ENCODE assay signal across 16 cellular contexts in the genomic region with DNA sequence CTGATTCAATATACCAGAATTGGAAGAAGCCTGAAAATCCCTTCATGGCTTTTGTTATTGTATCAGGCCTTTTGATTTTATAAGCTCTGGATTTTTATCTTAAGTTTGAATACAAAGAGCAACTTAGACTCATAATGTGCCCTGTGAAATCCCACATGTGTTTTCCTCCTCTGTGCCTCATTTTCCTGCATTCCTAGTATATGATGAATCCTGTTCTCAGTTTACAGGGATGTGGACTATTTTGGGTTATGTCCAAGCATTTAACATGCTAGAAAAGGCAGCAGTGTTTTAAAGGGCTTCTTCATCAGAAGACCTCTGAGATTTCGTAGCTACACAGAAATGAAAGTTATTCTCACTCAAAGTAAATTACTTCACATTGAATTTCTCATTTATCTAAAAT.
DNase-seq lines count a peak whose midpoint lies in the region; ATAC-seq, FAIRE-seq and TF ChIP-seq lines count a peak whose summit lies in the region.
"Had no signal": no experiment of that assay in that cellular context is flagged by ENCODE, and none has a peak within 500 bp of the region (broad histone marks: within the 10 kb centered on the region; RNA-seq: fewer than 3 reads in every experiment).

No MANE protein-coding gene starts in this region.

- peak overlapping the region; percentile 35 for H3K4me2 ChIP-seq in hepatocyte

- H3K9me2 ChIP-seq in hepatocyte (replicated peaks; ENCODE audit: insufficient read depth) = no peaks in the 10 kb centered on the region

- peaks cover 29% of the 10 kb centered on the region for H3K4me1 Mint-ChIP-seq in brain
- H3K4me1 Mint-ChIP-seq in activated T-helper 1 cell treated with anti-CD3 and anti-CD28 coated beads, Interleukin-12 subunit alpha, Interleukin-12 subunit beta, Interleukin-2, Interleukin-4 antibody, amounts not matched to agents 30 ng/mL and 10 ng/mL and 1 ng/mL, durations not matched to agents 14 hours and 24 hours and 36 hours (ENCODE audit: low read depth) = no peaks in the 10 kb centered on the region

- no peaks in the 10 kb centered on the region for H3K9me3 ChIP-seq in hepatocyte (ENCODE audit: low read depth)
- H3K9me3 ChIP-seq: gastroesophageal sphincter, pancreas, suprapubic skin had no signal

- DNase-seq in ACHN (peak; percentile 54), HTR-8/SVneo (ENCODE audit: insufficient read length, low spot score) (peak; percentile 37), hepatocyte (ENCODE audit: low spot score) (peak; percentile 25), NCI-H510A treated with DMSO at 0.1 percent for 48 hours (lab: John Stamatoyannopoulos, UW) (no peak)
- no peak for DNase-seq in stimulated activated naive CD4-positive, alpha-beta T cell treated with Interleukin-2 at 50 U/mL for 16 hours (lab: John Stamatoyannopoulos, UW)
- no peak for DNase-seq in activated T-helper 1 cell treated with anti-CD3 and anti-CD28 coated beads, Interleukin-12 subunit alpha, Interleukin-12 subunit beta, Interleukin-2, Interleukin-4 antibody, amounts not matched to agents 30 ng/mL and 10 ng/mL and 1 ng/mL, durations not matched to agents 14 hours and 24 hours and 36 hours (ENCODE audit: low spot score)
- DNase-seq: activated T-cell treated with anti-CD3 and anti-CD28 coated beads for 4 hours, AML-193, aorta, GF-D8, NCI-H187 treated with DMSO at 0.1 percent for 48 hours, pancreas had no signal

- 66% methylated on average over 1 of the region's 1 CpG for WGBS in hepatocyte (ENCODE audit: low lambda C conversion rate, missing lambda C conversion rate)

- no peak for ATAC-seq in GM19455 (IDR thresholded peaks at IDR 0.05; ENCODE audit: unreplicated experiment)
- ATAC-seq: gastroesophageal sphincter, pancreas had no signal

- H3K36me3 Mint-ChIP-seq in brain = peaks cover 15% of the 10 kb centered on the region
- no peaks in the 10 kb centered on the region for H3K36me3 Mint-ChIP-seq in activated T-helper 1 cell treated with anti-CD3 and anti-CD28 coated beads, Interleukin-12 subunit alpha, Interleukin-12 subunit beta, Interleukin-2, Interleukin-4 antibody, amounts not matched to agents 30 ng/mL and 10 ng/mL and 1 ng/mL, durations not matched to agents 14 hours and 24 hours and 36 hours (ENCODE audit: low read depth)

- FAIRE-seq in HTR-8/SVneo (lab: Jason Lieb, UNC) = no peak

- intact Hi-C loops in activated T-helper 1 cell treated with anti-CD3 and anti-CD28 coated beads, Interleukin-12 subunit alpha, Interleukin-12 subunit beta, Interleukin-2, Interleukin-4 antibody, amounts not matched to agents 30 ng/mL and 10 ng/mL and 1 ng/mL, durations not matched to agents 14 hours and 24 hours and 36 hours (cut with micrococcal nuclease) = no loop called here

- peak overlapping the region in 2 of 5 experiments; percentile 4 to 19 for H3K4me3 Mint-ChIP-seq in brain
- H3K4me3 Mint-ChIP-seq in activated T-helper 1 cell treated with anti-CD3 and anti-CD28 coated beads, Interleukin-12 subunit alpha, Interleukin-12 subunit beta, Interleukin-2, Interleukin-4 antibody, amounts not matched to agents 30 ng/mL and 10 ng/mL and 1 ng/mL, durations not matched to agents 14 hours and 24 hours and 36 hours = no peak overlapping the region

- no peaks in the 10 kb centered on the region for H3K36me3 ChIP-seq in hepatocyte (replicated peaks; ENCODE audit: insufficient read depth, low read depth)
- H3K36me3 ChIP-seq: gastroesophageal sphincter, pancreas, suprapubic skin had no signal

- H3K27me3 ChIP-seq in hepatocyte = no peaks in the 10 kb centered on the region
- H3K27me3 ChIP-seq: gastroesophageal sphincter, pancreas, suprapubic skin had no signal

- H3K27me3 Mint-ChIP-seq in brain = no peaks in the 10 kb centered on the region
- H3K27me3 Mint-ChIP-seq in activated T-helper 1 cell treated with anti-CD3 and anti-CD28 coated beads, Interleukin-12 subunit alpha, Interleukin-12 subunit beta, Interleukin-2, Interleukin-4 antibody, amounts not matched to agents 30 ng/mL and 10 ng/mL and 1 ng/mL, durations not matched to agents 14 hours and 24 hours and 36 hours (ENCODE audit: insufficient read depth) = no peaks in the 10 kb centered on the region

- H3K4me3 ChIP-seq in hepatocyte = no peak overlapping the region
- H3K4me3 ChIP-seq: gastroesophageal sphincter, pancreas, suprapubic skin had no signal

- no peaks in the 10 kb centered on the region for H3K4me1 ChIP-seq in hepatocyte (ENCODE audit: insufficient read depth)
- H3K4me1 ChIP-seq: gastroesophageal sphincter, pancreas, suprapubic skin had no signal

- no peak for TF ChIP-seq CTCF in brain (conservative IDR thresholded peaks at IDR 0.05)
- no peak for TF ChIP-seq CTCF in hepatocyte (IDR thresholded peaks at IDR 0.05; ENCODE audit: poor library complexity)

- no peaks in the 10 kb centered on the region for H3K79me2 ChIP-seq in hepatocyte

- peak overlapping the region; percentile 70 for H3K27ac ChIP-seq in hepatocyte
- H3K27ac ChIP-seq: gastroesophageal sphincter, pancreas, suprapubic skin had no signal

- peaks cover 0 to 9% (median 9%) of the 10 kb centered on the region in 5 experiments for H3K9me3 Mint-ChIP-seq in brain
- H3K9me3 Mint-ChIP-seq in activated T-helper 1 cell treated with anti-CD3 and anti-CD28 coated beads, Interleukin-12 subunit alpha, Interleukin-12 subunit beta, Interleukin-2, Interleukin-4 antibody, amounts not matched to agents 30 ng/mL and 10 ng/mL and 1 ng/mL, durations not matched to agents 14 hours and 24 hours and 36 hours = no peaks in the 10 kb centered on the region

- no peaks in the 10 kb centered on the region for H4K20me1 ChIP-seq in hepatocyte (ENCODE audit: insufficient read depth, poor library complexity, severe bottlenecking)

- peak overlapping the region in 3 of 5 experiments; percentile 18 to 74 (median 61) for H3K27ac Mint-ChIP-seq in brain
- H3K27ac Mint-ChIP-seq in activated T-helper 1 cell treated with anti-CD3 and anti-CD28 coated beads, Interleukin-12 subunit alpha, Interleukin-12 subunit beta, Interleukin-2, Interleukin-4 antibody, amounts not matched to agents 30 ng/mL and 10 ng/mL and 1 ng/mL, durations not matched to agents 14 hours and 24 hours and 36 hours = no peak overlapping the region

- H2AFZ ChIP-seq in hepatocyte = peak overlapping the region; percentile 41

- in situ Hi-C loops in ACHN (cut with HindIII; ENCODE audit: low pct_ligation_motif_present, low pct_unique_long_range_greater_than_20kb, low sequenced_read_pairs) = no loop called here

Comparison
In these comparisons a context has a peak if more than half of its experiments do, and no peak if none do; other contexts are left out.
1. DNase-seq: peak in ACHN (single experiment), HTR-8/SVneo (single experiment) and hepatocyte (single experiment); none in stimulated activated naive CD4-positive, alpha-beta T cell treated with Interleukin-2 at 50 U/mL for 16 hours (single experiment), activated T-helper 1 cell treated with anti-CD3 and anti-CD28 coated beads, Interleukin-12 subunit alpha, Interleukin-12 subunit beta, Interleukin-2, Interleukin-4 antibody, amounts not matched to agents 30 ng/mL and 10 ng/mL and 1 ng/mL, durations not matched to agents 14 hours and 24 hours and 36 hours (single experiment) and NCI-H510A treated with DMSO at 0.1 percent for 48 hours (single experiment).